8 cellular contexts compared by ENCODE assay signal in genomic region chr1:21659099-21659923, GRCh38. TPM values are rescaled to one million over a fixed set of nuclear protein-coding genes. Genes with fewer than 3 reads are reported as not detected.
DNase-seq lines count a peak whose midpoint lies in the region; ATAC-seq, FAIRE-seq and TF ChIP-seq lines count a peak whose summit lies in the region.

No MANE protein-coding gene starts in this region.

- dilution Hi-C loops in IMR-90 (cut with HindIII; ENCODE audit: low sequenced_read_pairs, unreplicated experiment): no loop called here

- H3K9me1 ChIP-seq in IMR-90 (ENCODE audit: insufficient read depth, low read length): 0 out of 2 replicates have a peak, but pooled peaks cover 5% of the 10 kb centered on the region

- H3K79me1 ChIP-seq in IMR-90 (ENCODE audit: low read depth in 1 of 2, low read length in 2 of 2): no peaks in the 10 kb centered on the region

- no peaks in the 10 kb centered on the region for H3F3A ChIP-seq in PC-3 (ENCODE audit: low read length, unreplicated experiment)

- H3K4me1 ChIP-seq in IMR-90 (ENCODE audit: control insufficient read depth, insufficient read depth, low read length): no peaks in the 10 kb centered on the region
- H3K4me1 ChIP-seq in PC-3 (ENCODE audit: insufficient read depth, low read length): 0 out of 2 replicates have a peak, but pooled peaks cover 3% of the 10 kb centered on the region

- intact Hi-C loops in IMR-90 (cut with micrococcal nuclease): loop anchor here (1.0 to 10.0 kb wide), 4 partner anchors 11 to 405 kb away; no protein-coding TSS in a partner anchor
- intact Hi-C loops in PC-3 (cut with micrococcal nuclease): loop anchor here (2.0 to 10.0 kb wide), 4 partner anchors 65 to 427 kb away; partner anchors contain the start of gene ALPL

- H3K4me3 ChIP-seq in IMR-90 (ENCODE audit: insufficient read depth, low read depth, low read length) (no peak overlapping the region), PC-3 (ENCODE audit: low read length) (peak overlapping the region; percentile 47; the same call in 1 of the 2 replicates)

- no peaks in the 10 kb centered on the region for H3K9me3 Mint-ChIP-seq in activated T-cell treated with anti-CD3 and anti-CD28 coated beads, Interleukin-2, amount 50 U/mL, for 4 hours
- no peaks in the 10 kb centered on the region for H3K9me3 Mint-ChIP-seq in nephron

- H3K9me2 ChIP-seq in PC-3 (replicated peaks; ENCODE audit: low read length): no peaks in the 10 kb centered on the region

- H3K9ac ChIP-seq in IMR-90 (ENCODE audit: low read depth, low read length) (no peak overlapping the region), PC-3 (ENCODE audit: low read length) (no peak overlapping the region)

- FAIRE-seq in D721Med (lab: Jason Lieb, UNC): no peak

- peak; percentile 85 for TF ChIP-seq RAD21 in IMR-90 (IDR thresholded peaks at IDR 0.05; ENCODE audit: low read length)

- BruUV-seq in IMR-90 (replicated peaks; lab: Mats Ljungman, UMichigan) (no TSS peak), PC-3 (replicated peaks; lab: Mats Ljungman, UMichigan) (no TSS peak)

- H3K27ac ChIP-seq in IMR-90 (ENCODE audit: insufficient read depth, low read length) (no peak overlapping the region), PC-3 (ENCODE audit: low read length) (no peak overlapping the region)

- CTCF ChIA-PET in IMR-90 (lab: Yijun Ruan, JAX): interaction anchor here (0.6 to 1.0 kb wide), 6 partner anchors 9 to 708 kb away, joined by 3 read pairs; no protein-coding TSS in a partner anchor
- CTCF ChIA-PET in PC-3 (lab: Charles Lee): interaction anchor here (0.6 kb wide), 1 partner anchor 19 kb away, joined by 3 read pairs; no protein-coding TSS in a partner anchor

- H3K14ac ChIP-seq in IMR-90 (replicated peaks; ENCODE audit: low read depth, low read length): no peak overlapping the region

- no peak overlapping the region for H2BK15ac ChIP-seq in IMR-90 (ENCODE audit: low read depth, low read length)

- H3K9me3 ChIP-seq in IMR-90 (ENCODE audit: control insufficient read depth, insufficient read depth, low read length): no peaks in the 10 kb centered on the region
- H3K9me3 ChIP-seq in PC-3 (ENCODE audit: low read length): no peaks in the 10 kb centered on the region

- no peak overlapping the region for H3K4ac ChIP-seq in IMR-90 (ENCODE audit: low read depth, low read length)

- no peak overlapping the region for H2AK5ac ChIP-seq in IMR-90 (ENCODE audit: low read depth, low read length)

- H2BK20ac ChIP-seq in IMR-90 (ENCODE audit: low read depth, low read length): no peak overlapping the region

- in situ Hi-C loops in IMR-90 (cut with MboI; ENCODE audit: low sequenced_read_pairs): loop anchor here (10.0 kb wide), 2 partner anchors 285 to 405 kb away; no protein-coding TSS in a partner anchor

- no peak overlapping the region for H3K27ac Mint-ChIP-seq in nephron

- no peak overlapping the region for H3K23ac ChIP-seq in IMR-90 (ENCODE audit: low read depth, low read length)

- H4K91ac ChIP-seq in IMR-90 (ENCODE audit: insufficient read depth, low read depth, low read length): no peak overlapping the region

- peak; percentile 63 for DNase-seq in D721Med (ENCODE audit: insufficient read length, low spot score)
- peak; percentile 36 for DNase-seq in IMR-90
- peak; percentile 69 for DNase-seq in PC-3
- peak; percentile 71 for DNase-seq in activated T-cell treated with anti-CD3 and anti-CD28 coated beads, Interleukin-2, amount 50 U/mL, for 4 hours
- peak; percentile 27 for DNase-seq in fibroblast of gingiva (ENCODE audit: low read depth)
- DNase-seq in stimulated activated naive CD4-positive, alpha-beta T cell (lab: John Stamatoyannopoulos, UW): peak; percentile 69 to 85 (median 79)

- POLR2A ChIA-PET in IMR-90 (lab: Charles Lee; ENCODE audit: unreplicated experiment): no interaction called here
- POLR2A ChIA-PET in PC-3 (lab: Charles Lee; ENCODE audit: unreplicated experiment): no interaction called here

- TF ChIP-seq CTCF in D721Med (IDR thresholded peaks at IDR 0.05; ENCODE audit: insufficient read depth, missing control alignments) (peak; percentile 85), IMR-90 (conservative IDR thresholded peaks at IDR 0.05; ENCODE audit: low read depth, low read length) (peak; percentile 95), PC-3 (conservative IDR thresholded peaks at IDR 0.05; ENCODE audit: low read depth, low read length) (peak; percentile 75), nephron (IDR thresholded peaks at IDR 0.05; ENCODE audit: unreplicated experiment in 3 of 3) (peak; percentile 97 to 99 (median 98))

- H3K4me2 ChIP-seq in IMR-90 (ENCODE audit: low read depth, low read length): 0 out of 2 replicates have a peak overlapping the region, but pooled peaks have one; percentile 10
- H3K4me2 ChIP-seq in PC-3 (ENCODE audit: low read length): peak overlapping the region; percentile 78

- H2BK120ac ChIP-seq in IMR-90 (ENCODE audit: low read depth, low read length): no peak overlapping the region

- ATAC-seq in IMR-90 (ENCODE audit: low read depth): peak; percentile 97
- ATAC-seq in PC-3: peak; percentile 74
- peak; percentile 91 to 96 for ATAC-seq in activated T-cell treated with anti-CD3 and anti-CD28 coated beads, Interleukin-2, amount 50 U/mL, for 4 hours
- ATAC-seq in HG03439 (IDR thresholded peaks at IDR 0.05; ENCODE audit: unreplicated experiment): no peak

- H3K36me3 Mint-ChIP-seq in activated T-cell treated with anti-CD3 and anti-CD28 coated beads, Interleukin-2, amount 50 U/mL, for 4 hours (ENCODE audit: insufficient read depth): no peaks in the 10 kb centered on the region
- no peaks in the 10 kb centered on the region for H3K36me3 Mint-ChIP-seq in nephron (ENCODE audit: low read depth)

- no peak for TF ChIP-seq POLR2A in IMR-90 (IDR thresholded peaks at IDR 0.05; ENCODE audit: low read depth, low read length)

- no peak overlapping the region for H4K5ac ChIP-seq in IMR-90 (ENCODE audit: low read depth, low read length)

- H2AFZ ChIP-seq in IMR-90 (replicated peaks; ENCODE audit: low read length, poor library complexity): peak overlapping the region; percentile 53
- H2AFZ ChIP-seq in PC-3 (ENCODE audit: low read length): no peak overlapping the region

- H3K27me3 ChIP-seq in IMR-90 (ENCODE audit: control insufficient read depth, insufficient read depth, low read length) (peaks cover 55% of the 10 kb centered on the region), PC-3 (ENCODE audit: low read length) (0 out of 2 replicates have a peak, but pooled peaks cover 6% of the 10 kb centered on the region)

- 3% methylated on average over 44 of the region's 64 CpGs; no CpG with 5 or more reads in 1 of the 2 experiments for WGBS in IMR-90 (ENCODE audit: extremely low coverage in 2 of 2, insufficient read length in 1 of 2), 2 experiments

- no peaks in the 10 kb centered on the region for H3K79me2 ChIP-seq in PC-3 (ENCODE audit: low read length)

- H3K27me3 Mint-ChIP-seq in activated T-cell treated with anti-CD3 and anti-CD28 coated beads, Interleukin-2, amount 50 U/mL, for 4 hours (ENCODE audit: low read depth): peaks cover 22% of the 10 kb centered on the region
- peaks cover 59% of the 10 kb centered on the region for H3K27me3 Mint-ChIP-seq in nephron (ENCODE audit: low read depth)

- H2BK5ac ChIP-seq in IMR-90 (ENCODE audit: low read depth, low read length, poor library complexity, severe bottlenecking): no peak overlapping the region

- peak overlapping the region; percentile 45 for H3K4me3 Mint-ChIP-seq in activated T-cell treated with anti-CD3 and anti-CD28 coated beads, Interleukin-2, amount 50 U/mL, for 4 hours
- peak overlapping the region; percentile 24 to 55 (median 52) for H3K4me3 Mint-ChIP-seq in nephron

- peaks cover 6% of the 10 kb centered on the region for H3K4me1 Mint-ChIP-seq in activated T-cell treated with anti-CD3 and anti-CD28 coated beads, Interleukin-2, amount 50 U/mL, for 4 hours (ENCODE audit: low read depth)
- peaks cover 6% of the 10 kb centered on the region for H3K4me1 Mint-ChIP-seq in nephron

- no peak overlapping the region for H3K56ac ChIP-seq in IMR-90 (ENCODE audit: extremely low read depth, insufficient read depth, low read length)

- H4K8ac ChIP-seq in IMR-90 (ENCODE audit: low read depth in 2 of 2, low read length in 2 of 2): no peak overlapping the region

- H4K20me1 ChIP-seq in IMR-90 (ENCODE audit: insufficient read depth, low read length) (peaks cover 5% of the 10 kb centered on the region; the same call in 1 of the 2 replicates), PC-3 (ENCODE audit: low read length) (no peaks in the 10 kb centered on the region)

- H2AK9ac ChIP-seq in IMR-90 (replicated peaks; ENCODE audit: low read depth, low read length, poor library complexity): no peak overlapping the region

- H3K36me3 ChIP-seq in IMR-90 (ENCODE audit: control insufficient read depth, insufficient read depth, low read length) (no peaks in the 10 kb centered on the region), PC-3 (ENCODE audit: low read depth, low read length) (no peaks in the 10 kb centered on the region)

- no peak overlapping the region for H3K18ac ChIP-seq in IMR-90 (ENCODE audit: low read depth, low read length)

TF ChIP-seq in IMR-90, 13 proteins besides CTCF, POLR2A, EP300 and RAD21:
- peak; percentile 58 for TF ChIP-seq SMC3 (IDR thresholded peaks at IDR 0.05; ENCODE audit: low read depth, low read length)
- TF ChIP-seq RCOR1 (IDR thresholded peaks at IDR 0.05; ENCODE audit: insufficient replicate concordance, low read length): peak; percentile 92
- no peak for TF ChIP-seq RFX5 (IDR thresholded peaks at IDR 0.05; ENCODE audit: low read depth, low read length)
- peak; percentile 39; the same call in 1 of the 2 replicates for TF ChIP-seq MXI1 (IDR thresholded peaks at IDR 0.05; ENCODE audit: borderline replicate concordance, low read depth, low read length)
- peak; percentile 68 for TF ChIP-seq MAZ (IDR thresholded peaks at IDR 0.05; ENCODE audit: borderline replicate concordance, low read depth, low read length)
- TF ChIP-seq, protein P1, sequence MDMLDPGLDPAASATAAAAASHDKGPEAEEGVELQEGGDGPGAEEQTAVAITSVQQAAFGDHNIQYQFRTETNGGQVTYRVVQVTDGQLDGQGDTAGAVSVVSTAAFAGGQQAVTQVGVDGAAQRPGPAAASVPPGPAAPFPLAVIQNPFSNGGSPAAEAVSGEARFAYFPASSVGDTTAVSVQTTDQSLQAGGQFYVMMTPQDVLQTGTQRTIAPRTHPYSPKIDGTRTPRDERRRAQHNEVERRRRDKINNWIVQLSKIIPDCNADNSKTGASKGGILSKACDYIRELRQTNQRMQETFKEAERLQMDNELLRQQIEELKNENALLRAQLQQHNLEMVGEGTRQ (IDR thresholded peaks at IDR 0.05; ENCODE audit: low read depth, low read length): no peak
- no peak for TF ChIP-seq FOS (IDR thresholded peaks at IDR 0.05; ENCODE audit: low read depth, low read length)
- TF ChIP-seq BHLHE40 (IDR thresholded peaks at IDR 0.05; ENCODE audit: low read depth, low read length): 0 out of 2 replicates have a peak, but pooled peaks have one; percentile 20

RNA-seq across cellular contexts. Expression of gene RAP1GAP, which starts 9.8 kb away (rescaled TPM):
- total RNA-seq in IMR-90 (2012; rRNA removed) (under 0.01 TPM in 1 of 2 replicates, not detected in the other), PC-3 (2014; rRNA removed) (12.1 and 12.3 TPM in 2 replicates)
- polyA plus RNA-seq in IMR-90 (2012; rRNA removed): 0.10 and 0.20 TPM in 2 replicates
- 0.05 and 0.08 TPM in 2 replicates for polyA plus RNA-seq in IMR-90 (2012; cell fraction: cytosol; rRNA removed)
- polyA plus RNA-seq in IMR-90 (2012; cell fraction: nucleus; rRNA removed; ENCODE audit: low replicate concordance): 0.21 and 0.33 TPM in 2 replicates
- 1 to 10 TPM in 2 of 3 donors, under 1 TPM in 1; 0.46 to 1.4 (median 1.2) TPM for total RNA-seq in activated T-cell treated with anti-CD3 and anti-CD28 coated beads, Interleukin-2, amount 50 U/mL, for 4 hours

Comparison
In these comparisons a context has a peak if more than half of its experiments do, and no peak if none do; other contexts are left out.
1. DNase-seq: peak in every context shown above with its lines; median percentile 79 in stimulated activated naive CD4-positive, alpha-beta T cell; 71 in activated T-cell treated with anti-CD3 and anti-CD28 coated beads, Interleukin-2, amount 50 U/mL, for 4 hours; 69 in PC-3; 63 in D721Med; 36 in IMR-90; 27 in fibroblast of gingiva.